16 cellular contexts compared by ENCODE assay signal in genomic region chr10:24468281-24468751, GRCh38.
A peak's percentile ranks its signal among the peaks of the same experiment; 100 is the strongest.
DNase-seq lines count a peak whose midpoint lies in the region; ATAC-seq and TF ChIP-seq lines count a peak whose summit lies in the region.
"Had no signal": no experiment of that assay in that cellular context is flagged by ENCODE, and none has a peak within 500 bp of the region (broad histone marks: within the 10 kb centered on the region; RNA-seq: fewer than 3 reads in every experiment).

No MANE protein-coding gene starts in this region.

- peaks cover 15% of the 10 kb centered on the region for H3F3A ChIP-seq in smooth muscle cell (ENCODE audit: low read depth)

- H3K9me3 ChIP-seq in mammary epithelial cell (replicated peaks; ENCODE audit: insufficient read depth, low read length) (no peaks in the 10 kb centered on the region), smooth muscle cell (replicated peaks; ENCODE audit: low read depth) (no peaks in the 10 kb centered on the region)
- H3K9me3 ChIP-seq: adrenal gland, SJSA1, upper lobe of left lung had no signal

- TF ChIP-seq CTCF in mammary epithelial cell (conservative IDR thresholded peaks at IDR 0.05 in 1 of 2, IDR thresholded peaks at IDR 0.05 in 1 of 2; ENCODE audit: extremely low read depth in 1 of 2, insufficient read depth in 1 of 2, low read depth in 1 of 2, low read length in 2 of 2) (no peak), smooth muscle cell (IDR thresholded peaks at IDR 0.05; ENCODE audit: borderline replicate concordance, insufficient read depth, poor library complexity, severe bottlenecking) (no peak)

- ATAC-seq in GM21367 (IDR thresholded peaks at IDR 0.05; ENCODE audit: unreplicated experiment) (no peak), HG02973 (IDR thresholded peaks at IDR 0.05; ENCODE audit: unreplicated experiment) (no peak)
- ATAC-seq: effector memory CD8-positive, alpha-beta T cell had no signal

- peak overlapping the region; percentile 46 for H3K9ac ChIP-seq in mammary epithelial cell (ENCODE audit: insufficient read depth, low read length)
- H3K9ac ChIP-seq in smooth muscle cell (ENCODE audit: low read depth): peak overlapping the region; percentile 96

- H3K79me2 ChIP-seq in mammary epithelial cell (ENCODE audit: insufficient read depth, low read length): peaks cover 58% of the 10 kb centered on the region
- H3K79me2 ChIP-seq in smooth muscle cell (ENCODE audit: low read depth): peaks cover 68% of the 10 kb centered on the region

- H3K4me3 ChIP-seq in mammary epithelial cell (replicated peaks in 1 of 3; ENCODE audit: insufficient read depth in 1 of 3, low read depth in 2 of 3, low read length in 3 of 3) (peak overlapping the region; percentile 49 to 82 (median 69)), smooth muscle cell (peak overlapping the region; percentile 75)
- H3K4me3 ChIP-seq: adrenal gland, SJSA1 had no signal

- in situ Hi-C loops in mammary epithelial cell (cut with MboI; ENCODE audit: low sequenced_read_pairs in 2 of 2): no loop called here

- DNase-seq in DMS 273 (lab: John Stamatoyannopoulos, UW; ENCODE audit: unreplicated experiment): peak; percentile 5
- no peak for DNase-seq in DMS 273 treated with DMSO at 0.1 percent for 48 hours (lab: John Stamatoyannopoulos, UW)
- peak; percentile 36 for DNase-seq in mammary epithelial cell
- peak; percentile 49 for DNase-seq in kidney tubule cell (ENCODE audit: low spot score)
- DNase-seq in smooth muscle cell (lab: John Stamatoyannopoulos, UW; ENCODE audit: unreplicated experiment): no peak
- DNase-seq in AML-193 (lab: John Stamatoyannopoulos, UW): no peak
- DNase-seq: effector memory CD8-positive, alpha-beta T cell; GOT3; NCI-H1092 treated with DMSO at 0.1 percent for 48 hours; NCI-H524 treated with DMSO at 0.1 percent for 48 hours; upper lobe of left lung had no signal

- no peaks in the 10 kb centered on the region for H3K36me3 ChIP-seq in mammary epithelial cell (ENCODE audit: insufficient read depth, low read length)
- H3K36me3 ChIP-seq in smooth muscle cell (ENCODE audit: low read depth): no peaks in the 10 kb centered on the region
- H3K36me3 ChIP-seq: adrenal gland, SJSA1 had no signal

- H2AFZ ChIP-seq in mammary epithelial cell (ENCODE audit: low read depth, low read length) (peak overlapping the region; percentile 7), smooth muscle cell (ENCODE audit: low read depth) (no peak overlapping the region)

- WGBS in mammary epithelial cell (ENCODE audit: low coverage, missing lambda C conversion rate): 4% methylated on average over 6 of the region's 6 CpGs
- WGBS in smooth muscle cell (ENCODE audit: low lambda C conversion rate): 79% methylated on average over 6 of the region's 6 CpGs

- H3K27me3 ChIP-seq in mammary epithelial cell (ENCODE audit: insufficient read depth, low read length) (no peaks in the 10 kb centered on the region), smooth muscle cell (ENCODE audit: low read depth) (no peaks in the 10 kb centered on the region)
- H3K27me3 ChIP-seq: adrenal gland, SJSA1, upper lobe of left lung had no signal

- BruUV-seq in mammary epithelial cell (replicated peaks; lab: Mats Ljungman, UMichigan): no TSS peak

- intact Hi-C loops in mammary epithelial cell (cut with micrococcal nuclease): no loop called here

- CTCF ChIA-PET in mammary epithelial cell (lab: Charles Lee; ENCODE audit: low non-redundant PET): no interaction called here

- H4K20me1 ChIP-seq in mammary epithelial cell (ENCODE audit: insufficient read depth, low read length): no peaks in the 10 kb centered on the region
- H4K20me1 ChIP-seq in smooth muscle cell (ENCODE audit: low read depth): peaks cover 60% of the 10 kb centered on the region

- peak overlapping the region; percentile 99 for H3K27ac ChIP-seq in mammary epithelial cell (ENCODE audit: insufficient read depth, low read depth, low read length)
- H3K27ac ChIP-seq in smooth muscle cell (ENCODE audit: low read depth): peak overlapping the region; percentile 97
- H3K27ac ChIP-seq: 22Rv1, adrenal gland, SJSA1 had no signal

- dilution Hi-C loops in mammary epithelial cell (cut with HindIII; ENCODE audit: low sequenced_read_pairs): no loop called here

- H3K4me2 ChIP-seq in mammary epithelial cell (ENCODE audit: insufficient read depth, low read depth, low read length): peak overlapping the region; percentile 73
- H3K4me2 ChIP-seq in smooth muscle cell: peak overlapping the region; percentile 83

- H3K4me1 ChIP-seq in mammary epithelial cell (ENCODE audit: insufficient read depth, low read length) (peaks cover 37% of the 10 kb centered on the region), smooth muscle cell (ENCODE audit: low read depth) (peaks cover 18% of the 10 kb centered on the region)

Comparison
In these comparisons a context has a peak if more than half of its experiments do, and no peak if none do; other contexts are left out.
1. DNase-seq: peak in DMS 273 (single experiment), mammary epithelial cell (single experiment) and kidney tubule cell (single experiment); none in DMS 273 treated with DMSO at 0.1 percent for 48 hours (single experiment), smooth muscle cell (single experiment) and AML-193 (0 of 2).